Comparison of ENCODE assay signal across 20 cellular contexts in the genomic region with DNA sequence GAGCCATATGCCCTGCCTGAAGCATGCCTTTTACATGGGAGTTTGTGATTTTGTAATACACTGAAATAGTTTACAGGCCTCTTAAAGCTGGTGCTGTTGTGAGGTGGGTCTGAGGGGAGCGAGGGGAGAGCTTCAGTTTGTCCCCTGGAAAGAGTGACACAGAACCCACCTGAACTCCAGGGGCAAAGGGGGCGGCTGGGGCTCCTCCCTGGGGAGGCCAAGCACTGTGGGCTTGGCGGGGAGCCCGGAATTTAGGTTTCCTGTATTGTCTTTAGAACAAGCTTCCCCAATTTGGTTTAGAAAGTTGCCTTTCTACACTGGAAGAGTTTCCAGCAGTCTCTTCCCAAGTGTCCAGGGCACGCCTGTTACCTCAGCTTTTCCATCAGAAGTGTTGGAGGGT.
DNase-seq lines count a peak whose midpoint lies in the region; ATAC-seq and TF ChIP-seq lines count a peak whose summit lies in the region.
"Had no signal": no experiment of that assay in that cellular context is flagged by ENCODE, and none has a peak within 500 bp of the region (broad histone marks: within the 10 kb centered on the region; RNA-seq: fewer than 3 reads in every experiment).

No MANE protein-coding gene starts in this region.

- DNase-seq in SIG-M5 treated with dmso at 0.1 percent for 504 hours (lab: John Stamatoyannopoulos, UW; ENCODE audit: unreplicated experiment): peak; percentile 1
- DNase-seq in SIG-M5 (lab: John Stamatoyannopoulos, UW): no peak
- DNase-seq in Kasumi-1 (lab: John Stamatoyannopoulos, UW): peak; percentile 57 to 64
- DNase-seq in choroid plexus epithelial cell (ENCODE audit: low read depth): peak; percentile 23
- no peak for DNase-seq in naive thymus-derived CD4-positive, alpha-beta T cell
- no peak for DNase-seq in CD4-positive, alpha-beta T cell
- DNase-seq in glutamatergic neuron: no peak
- DNase-seq in stimulated activated naive CD4-positive, alpha-beta T cell (lab: John Stamatoyannopoulos, UW): no peak
- DNase-seq: C1 segment of cervical spinal cord, DND-41, H7, NCI-H1092 treated with DMSO at 0.1 percent for 48 hours, NCI-H2029 treated with DMSO at 0.1 percent for 48 hours, NCI-H2171 treated with DMSO at 0.1 percent for 48 hours, NCI-H446 treated with DMSO at 0.1 percent for 48 hours, PC-9 had no signal

- POLR2A ChIA-PET in naive thymus-derived CD4-positive, alpha-beta T cell (lab: Charles Lee): no interaction called here
- POLR2A ChIA-PET in CD4-positive, alpha-beta T cell (lab: Charles Lee): no interaction called here

- no peaks in the 10 kb centered on the region for H3K36me3 Mint-ChIP-seq in naive thymus-derived CD4-positive, alpha-beta T cell
- no peaks in the 10 kb centered on the region for H3K36me3 Mint-ChIP-seq in CD4-positive, alpha-beta T cell (ENCODE audit: low read depth)
- no peaks in the 10 kb centered on the region for H3K36me3 Mint-ChIP-seq in glutamatergic neuron (ENCODE audit: unreplicated experiment)

- CTCF ChIA-PET in naive thymus-derived CD4-positive, alpha-beta T cell (lab: Charles Lee): no interaction called here
- CTCF ChIA-PET in CD4-positive, alpha-beta T cell (lab: Charles Lee): no interaction called here

- peaks cover 0 to 8% (median 4%) of the 10 kb centered on the region in 7 donors for H3K4me1 Mint-ChIP-seq in naive thymus-derived CD4-positive, alpha-beta T cell
- no peaks in the 10 kb centered on the region for H3K4me1 Mint-ChIP-seq in CD4-positive, alpha-beta T cell (ENCODE audit: low read depth)
- H3K4me1 Mint-ChIP-seq in glutamatergic neuron (ENCODE audit: low read depth, unreplicated experiment): peaks cover 4% of the 10 kb centered on the region

- peaks cover 0 to 42% (median 23%) of the 10 kb centered on the region in 5 donors for H3K27me3 Mint-ChIP-seq in naive thymus-derived CD4-positive, alpha-beta T cell
- H3K27me3 Mint-ChIP-seq in CD4-positive, alpha-beta T cell: peaks cover 34% of the 10 kb centered on the region
- peaks cover 5% of the 10 kb centered on the region for H3K27me3 Mint-ChIP-seq in glutamatergic neuron (ENCODE audit: unreplicated experiment)

- no peak overlapping the region for H3K4me3 ChIP-seq in choroid plexus epithelial cell (ENCODE audit: low read depth, low read length)
- H3K4me3 ChIP-seq in naive thymus-derived CD4-positive, alpha-beta T cell (ENCODE audit: low read length): no peak overlapping the region
- H3K4me3 ChIP-seq: A549, PC-9 had no signal

- TF ChIP-seq CTCF in choroid plexus epithelial cell (conservative IDR thresholded peaks at IDR 0.05; ENCODE audit: low read depth, low read length) (no peak), glutamatergic neuron (IDR thresholded peaks at IDR 0.05; ENCODE audit: partially characterized antibody, unreplicated experiment) (no peak)
- TF ChIP-seq CTCF in CD4-positive, alpha-beta T cell (IDR thresholded peaks at IDR 0.05): no peak

- peaks cover 0 to 3% (median 0%) of the 10 kb centered on the region in 11 donors for H3K9me3 Mint-ChIP-seq in naive thymus-derived CD4-positive, alpha-beta T cell
- H3K9me3 Mint-ChIP-seq in CD4-positive, alpha-beta T cell: no peaks in the 10 kb centered on the region
- peaks cover 2% of the 10 kb centered on the region for H3K9me3 Mint-ChIP-seq in glutamatergic neuron (ENCODE audit: unreplicated experiment)

- ATAC-seq in naive thymus-derived CD4-positive, alpha-beta T cell: peak; percentile 29
- ATAC-seq in CD4-positive, alpha-beta T cell (ENCODE audit: poor library complexity): no peak
- ATAC-seq: A549 had no signal

- intact Hi-C loops in naive thymus-derived CD4-positive, alpha-beta T cell (cut with micrococcal nuclease): no loop called here
- intact Hi-C loops in CD4-positive, alpha-beta T cell (cut with DNase I, micrococcal nuclease): no loop called here

- no peak overlapping the region for H3K4me3 Mint-ChIP-seq in naive thymus-derived CD4-positive, alpha-beta T cell
- no peak overlapping the region for H3K4me3 Mint-ChIP-seq in CD4-positive, alpha-beta T cell
- H3K4me3 Mint-ChIP-seq in glutamatergic neuron (ENCODE audit: unreplicated experiment): no peak overlapping the region

- peaks cover 0 to 3% of the 10 kb centered on the region in 2 donors for H3K27me3 ChIP-seq in naive thymus-derived CD4-positive, alpha-beta T cell (ENCODE audit: control insufficient read depth in 2 of 2, insufficient read depth in 2 of 2, low read length in 2 of 2)
- H3K27me3 ChIP-seq in CD4-positive, alpha-beta T cell (ENCODE audit: control insufficient read depth, insufficient read depth, low read length): peaks cover 5% of the 10 kb centered on the region

- H3K27ac ChIP-seq in naive thymus-derived CD4-positive, alpha-beta T cell (ENCODE audit: low read depth, low read length): no peak overlapping the region
- no peak overlapping the region for H3K27ac ChIP-seq in CD4-positive, alpha-beta T cell (ENCODE audit: low read depth, low read length)
- H3K27ac ChIP-seq: A549, HL-60, KMS-11, PC-9, RWPE1 had no signal

- no peaks in the 10 kb centered on the region for H3K4me1 ChIP-seq in naive thymus-derived CD4-positive, alpha-beta T cell (ENCODE audit: control insufficient read depth in 2 of 2, insufficient read depth in 2 of 2, low read length in 2 of 2)
- H3K4me1 ChIP-seq: A549 had no signal

- no peaks in the 10 kb centered on the region for H3K36me3 ChIP-seq in naive thymus-derived CD4-positive, alpha-beta T cell (ENCODE audit: control insufficient read depth in 2 of 3, insufficient read depth in 3 of 3, low read length in 3 of 3)

- no peaks in the 10 kb centered on the region for H3K9me3 ChIP-seq in naive thymus-derived CD4-positive, alpha-beta T cell (ENCODE audit: control insufficient read depth in 2 of 3, low read length in 3 of 3)
- H3K9me3 ChIP-seq in CD4-positive, alpha-beta T cell (ENCODE audit: control insufficient read depth, low read length): no peaks in the 10 kb centered on the region
- H3K9me3 ChIP-seq: A549 had no signal

- no peak overlapping the region for H3K27ac Mint-ChIP-seq in naive thymus-derived CD4-positive, alpha-beta T cell
- H3K27ac Mint-ChIP-seq in CD4-positive, alpha-beta T cell: no peak overlapping the region
- no peak overlapping the region for H3K27ac Mint-ChIP-seq in glutamatergic neuron (ENCODE audit: unreplicated experiment)

Comparison
In these comparisons a context has a peak if more than half of its experiments do, and no peak if none do; other contexts are left out.
1. DNase-seq: peak in SIG-M5 treated with dmso at 0.1 percent for 504 hours (single experiment), Kasumi-1 (2 of 2) and choroid plexus epithelial cell (single experiment); none in SIG-M5 (single experiment), naive thymus-derived CD4-positive, alpha-beta T cell (0 of 9), CD4-positive, alpha-beta T cell (0 of 10), glutamatergic neuron (single experiment) and stimulated activated naive CD4-positive, alpha-beta T cell (0 of 6).